ENCODE assay signal across 8 cellular contexts in the genomic region with DNA sequence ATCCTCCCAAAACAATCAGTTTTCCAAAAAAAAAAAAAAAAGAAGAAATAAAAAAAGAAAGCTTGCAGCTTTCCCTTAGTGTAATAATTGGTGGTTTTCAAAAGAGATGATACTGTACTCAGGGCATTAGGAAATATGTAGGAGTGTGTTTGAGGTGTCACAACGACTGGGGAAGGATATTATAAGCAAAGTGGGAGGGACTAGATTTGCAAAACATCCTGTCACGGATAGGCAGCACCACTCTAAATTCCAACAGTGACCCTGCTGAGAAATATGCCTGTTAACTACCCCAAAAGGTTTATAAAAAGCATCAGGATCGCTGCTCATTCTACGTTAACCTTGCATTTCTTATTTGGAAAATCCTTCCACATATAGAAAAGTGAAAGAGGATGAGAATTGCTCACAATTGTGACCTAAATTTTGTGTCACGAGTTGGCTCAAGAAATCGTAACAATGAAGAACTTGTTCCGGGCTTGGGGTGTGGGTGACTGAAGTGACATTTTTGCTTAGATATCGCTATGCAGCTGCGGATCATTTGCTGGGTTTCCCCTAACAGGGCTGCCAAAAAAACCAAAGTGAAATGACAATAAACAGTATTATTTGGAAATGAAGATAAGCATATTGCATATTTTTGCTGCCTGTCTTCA. TPM values are rescaled to one million over a fixed set of nuclear protein-coding genes. Genes with fewer than 3 reads are reported as not detected.
DNase-seq lines count a peak whose midpoint lies in the region; ATAC-seq and TF ChIP-seq lines count a peak whose summit lies in the region.

No MANE protein-coding gene starts in this region.

- no peak for TF ChIP-seq POLR2A in NB4 (IDR thresholded peaks at IDR 0.05; ENCODE audit: extremely low read depth, insufficient read length)

- H3K4me3 ChIP-seq in AG09309 (ENCODE audit: control insufficient read depth, low read depth, low read length) (no peak overlapping the region), NB4 (ENCODE audit: low read depth, low read length) (peak overlapping the region; percentile 57)

- H3K4me1 Mint-ChIP-seq in chondrocyte (ENCODE audit: low read depth), result peaks cover 76% of the 10 kb centered on the region

- peaks cover 12% of the 10 kb centered on the region for H3K36me3 Mint-ChIP-seq in chondrocyte (ENCODE audit: low read depth)

- H3K4me3 Mint-ChIP-seq in chondrocyte (ENCODE audit: unreplicated experiment), result peak overlapping the region; percentile 44

- DNase-seq in AG09309 (ENCODE audit: low read depth) (peak; percentile 25), NB4 (ENCODE audit: low read depth) (peak; percentile 88), chondrocyte (ENCODE audit: low spot score) (no peak), midbrain (lab: John Stamatoyannopoulos, UW) (peak; percentile 45), NCI-H446 (lab: John Stamatoyannopoulos, UW) (no peak)
- DNase-seq in activated CD4-positive, CD25-positive, alpha-beta regulatory T cell treated with anti-CD3 and anti-CD28 coated beads, Interleukin-2, amount 50 U/mL, for 72 hours, result no peak

- H3K27ac Mint-ChIP-seq in chondrocyte (ENCODE audit: unreplicated experiment), result peak overlapping the region; percentile 75

- H3K27me3 Mint-ChIP-seq in chondrocyte (ENCODE audit: low read depth), result no peaks in the 10 kb centered on the region

- ATAC-seq in GM19395 (IDR thresholded peaks at IDR 0.05; ENCODE audit: unreplicated experiment) (no peak), HG02852 (IDR thresholded peaks at IDR 0.05; ENCODE audit: unreplicated experiment) (no peak)

- TF ChIP-seq CTCF in AG09309 (IDR thresholded peaks at IDR 0.05; ENCODE audit: control insufficient read depth, insufficient read depth, low read depth, low read length, missing control alignments), result no peak
- no peak for TF ChIP-seq CTCF in NB4 (IDR thresholded peaks at IDR 0.05; ENCODE audit: low read depth, low read length)
- no peak for TF ChIP-seq CTCF in chondrocyte (IDR thresholded peaks at IDR 0.05)

- no peaks in the 10 kb centered on the region for H3K9me3 Mint-ChIP-seq in chondrocyte (ENCODE audit: low read depth)

RNA-seq across cellular contexts. Expression of a gene that starts 51.6 kb away (rescaled TPM):
- 30.8 to 42.4 TPM (median 35.8 TPM) in 3 replicates for total RNA-seq in chondrocyte

Comparison
In these comparisons a context has a peak if more than half of its experiments do, and no peak if none do; other contexts are left out.
1. DNase-seq: peak in AG09309 (single experiment), NB4 (single experiment) and midbrain (single experiment); none in chondrocyte (single experiment), activated CD4-positive, CD25-positive, alpha-beta regulatory T cell treated with anti-CD3 and anti-CD28 coated beads, Interleukin-2, amount 50 U/mL, for 72 hours (single experiment) and NCI-H446 (0 of 2).